14 cellular contexts compared by ENCODE assay signal in the genomic region with DNA sequence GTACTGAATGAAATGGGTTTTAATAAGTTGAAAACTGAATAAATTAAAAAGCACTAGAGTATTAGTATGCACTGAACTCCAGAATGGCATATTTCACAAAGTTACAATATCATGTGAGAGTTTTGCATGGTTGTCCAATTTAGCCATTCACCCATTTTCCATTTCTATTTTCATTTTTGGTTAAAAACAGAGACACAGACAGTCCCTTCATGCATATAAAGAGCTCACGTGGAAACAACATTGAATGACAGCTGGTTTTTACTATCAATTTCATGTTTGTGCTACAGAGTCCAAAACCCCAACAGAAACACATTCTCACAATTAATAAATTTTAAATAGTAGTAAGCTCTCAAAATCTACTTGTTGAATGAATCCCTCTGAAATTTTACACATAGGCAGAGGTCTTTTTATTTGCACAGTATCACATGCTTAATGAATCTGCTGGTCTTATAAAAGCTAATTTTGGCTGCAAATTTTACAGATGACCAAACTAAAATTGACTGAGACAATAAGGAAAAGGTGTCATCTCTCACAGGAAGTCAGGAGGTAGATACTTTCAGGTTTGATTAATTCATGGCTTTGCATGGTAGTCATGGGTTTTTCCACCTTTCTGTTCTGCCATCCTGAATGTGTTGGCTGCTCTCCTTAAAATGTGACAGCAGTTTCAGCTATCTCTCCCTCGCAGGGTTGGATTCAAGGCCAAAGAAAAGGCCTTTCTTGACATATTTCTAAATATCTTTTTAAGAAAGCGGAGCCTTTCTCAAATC. TPM values are rescaled to one million over a fixed set of nuclear protein-coding genes. Genes with fewer than 3 reads are reported as not detected.
DNase-seq lines count a peak whose midpoint lies in the region; ATAC-seq and TF ChIP-seq lines count a peak whose summit lies in the region.
"Had no signal": no experiment of that assay in that cellular context is flagged by ENCODE, and none has a peak within 500 bp of the region (broad histone marks: within the 10 kb centered on the region; RNA-seq: fewer than 3 reads in every experiment).

No MANE protein-coding gene starts in this region.

- no peaks in the 10 kb centered on the region for H3K9me3 ChIP-seq in adrenal gland (replicated peaks in 1 of 3)

- TF ChIP-seq CTCF in adrenal gland (IDR thresholded peaks at IDR 0.05) = no peak

- H3K4me3 ChIP-seq in adrenal gland = no peak overlapping the region

- DNase-seq in adrenal gland (peak in 4 of 7 donors; percentile 24 to 40 (median 30)), NCI-H446 treated with DMSO at 0.1 percent for 48 hours (lab: John Stamatoyannopoulos, UW) (no peak), NCI-H1048 (lab: John Stamatoyannopoulos, UW) (no peak), SHP77 treated with DMSO at 0.1 percent for 48 hours (lab: John Stamatoyannopoulos, UW) (no peak)
- no peak for DNase-seq in activated CD4-positive, alpha-beta T cell treated with anti-CD3 and anti-CD28 coated beads, Interleukin-2, amount 50 U/mL, for 4 hours
- DNase-seq: activated CD4-positive, alpha-beta T cell treated with anti-CD3 and anti-CD28 coated beads, Interleukin-2, amount 10 ng/mL, durations not matched to agents 24 days and 14 days; activated naive CD4-positive, alpha-beta T cell treated with anti-CD3 and anti-CD28 coated beads, Interleukin-2, amount 10 ng/mL, durations not matched to agents 7 days and 5 days; CD4-positive, CD25-positive, alpha-beta regulatory T cell; small intestine; T-helper 1 cell had no signal

- intact Hi-C loops in adrenal gland (cut with DNase I) = no loop called here

- ATAC-seq in GM18909 (IDR thresholded peaks at IDR 0.05; ENCODE audit: poor library complexity, unreplicated experiment) (peak; percentile 91), GM21717 (IDR thresholded peaks at IDR 0.05; ENCODE audit: unreplicated experiment) (peak; percentile 94), HG03097 (IDR thresholded peaks at IDR 0.05; ENCODE audit: low FRiP score, unreplicated experiment) (peak; percentile 87)

- peaks cover 6 to 18% of the 10 kb centered on the region in 2 donors for H3K4me1 ChIP-seq in adrenal gland (replicated peaks in 1 of 2)

- no peaks in the 10 kb centered on the region for H3K27me3 ChIP-seq in adrenal gland

- TF ChIP-seq POLR2A in adrenal gland (IDR thresholded peaks at IDR 0.05) = no peak

- 42 to 52% (median 48%) methylated on average over 3 of the region's 3 CpGs for WGBS in adrenal gland, 4 donors

- no peaks in the 10 kb centered on the region for H3K36me3 ChIP-seq in adrenal gland (replicated peaks in 1 of 2)

- H3K27ac ChIP-seq in adrenal gland = peak overlapping the region in 3 of 5 donors; percentile 43 to 64 (median 62)

RNA-seq across cellular contexts. Expression of gene DDI1, which starts 20.6 kb away (rescaled TPM):
- total RNA-seq in adrenal gland = not detected
- under 1 TPM in 1 of 3 donors, not detected in 2; 0.08 TPM for polyA plus RNA-seq in adrenal gland
- total RNA-seq: activated CD4-positive, alpha-beta T cell treated with anti-CD3 and anti-CD28 coated beads, Interleukin-2, amount 10 ng/mL, durations not matched to agents 24 days and 14 days; CD4-positive, CD25-positive, alpha-beta regulatory T cell; urinary bladder had no signal
- polyA plus RNA-seq: small intestine, urinary bladder had no signal

Comparison
In these comparisons a context has a peak if more than half of its experiments do, and no peak if none do; other contexts are left out.
1. DNase-seq: peak in adrenal gland (4 of 7); none in NCI-H446 treated with DMSO at 0.1 percent for 48 hours (single experiment), NCI-H1048 (single experiment), activated CD4-positive, alpha-beta T cell treated with anti-CD3 and anti-CD28 coated beads, Interleukin-2, amount 50 U/mL, for 4 hours (0 of 2) and SHP77 treated with DMSO at 0.1 percent for 48 hours (single experiment).
2. Peak in every context shown above with its lines, with median percentiles within 50 percentile points of each other: ATAC-seq.